In the genomic region with DNA sequence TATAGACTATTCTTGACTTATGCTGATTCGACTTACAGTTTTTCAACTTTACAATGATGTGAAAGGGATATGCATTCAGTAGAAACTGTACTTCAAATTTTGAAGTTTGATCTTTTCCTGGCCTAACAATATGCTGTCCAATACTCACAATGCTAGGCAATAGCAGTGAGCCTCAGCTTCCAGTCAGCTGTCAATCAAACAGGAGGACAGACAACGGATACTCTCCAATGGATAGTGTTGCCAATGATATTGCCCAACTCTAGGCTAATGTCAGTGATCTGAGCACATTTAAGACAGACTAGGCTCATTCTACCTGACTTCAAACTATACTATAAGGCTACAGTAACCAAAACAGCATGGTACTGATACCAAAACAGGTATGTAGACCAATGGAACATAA, we compare ENCODE assay signal across 36 cellular contexts. TPM values are rescaled to one million over a fixed set of nuclear protein-coding genes. Genes with fewer than 3 reads are reported as not detected.
DNase-seq lines count a peak whose midpoint lies in the region; ATAC-seq, FAIRE-seq and TF ChIP-seq lines count a peak whose summit lies in the region.
"Had no signal": no experiment of that assay in that cellular context is flagged by ENCODE, and none has a peak within 500 bp of the region (broad histone marks: within the 10 kb centered on the region; RNA-seq: fewer than 3 reads in every experiment).

No MANE protein-coding gene starts in this region.

- in situ Hi-C loops in HepG2 (cut with HindIII; ENCODE audit: extremely low pct_ligation_motif_present, low pct_unique_long_range_greater_than_20kb) (no loop called here), K562 (cut with MboI) (no loop called here)

- H4K20me1 ChIP-seq in HepG2 (ENCODE audit: insufficient read depth, low read length) (no peaks in the 10 kb centered on the region), K562 (replicated peaks; ENCODE audit: control insufficient read depth, insufficient read depth, low read length) (no peaks in the 10 kb centered on the region)
- H4K20me1 ChIP-seq: BLaER1; BLaER1 treated with 17β-estradiol and CSF1 and Interleukin-3, amounts not matched to agents 10 nM and 100 nM had no signal

- H3K4me2 ChIP-seq in HepG2 (ENCODE audit: low read depth, low read length) = no peak overlapping the region
- H3K4me2 ChIP-seq in A549 = no peak overlapping the region
- no peak overlapping the region for H3K4me2 ChIP-seq in K562 (ENCODE audit: insufficient read depth, low read length)
- H3K4me2 ChIP-seq: BLaER1; BLaER1 treated with 17β-estradiol and CSF1 and Interleukin-3, amounts not matched to agents 10 nM and 100 nM had no signal

- H3K4me1 ChIP-seq in HepG2 (ENCODE audit: insufficient read depth, low read length) = no peaks in the 10 kb centered on the region
- H3K4me1 ChIP-seq in right lobe of liver = no peaks in the 10 kb centered on the region
- no peaks in the 10 kb centered on the region for H3K4me1 ChIP-seq in A549
- peaks cover 0 to 8% of the 10 kb centered on the region in 2 experiments; a peak in 3 of 5 replicates for H3K4me1 ChIP-seq in K562 (replicated peaks in 1 of 2; ENCODE audit: control insufficient read depth in 2 of 2, insufficient read depth in 2 of 2, low read length in 2 of 2)
- H3K4me1 ChIP-seq: BE2C; BLaER1; BLaER1 treated with 17β-estradiol and CSF1 and Interleukin-3, amounts not matched to agents 10 nM and 100 nM; Caco-2 had no signal

- H3K4me1 Mint-ChIP-seq in activated T-helper 17 cell treated with anti-CD3 and anti-CD28 coated beads, Interleukin-2, amount 50 U/mL, for 72 hours = peaks cover 6% of the 10 kb centered on the region
- H3K4me1 Mint-ChIP-seq: CD14-positive monocyte had no signal

- DNase-seq in HepG2 (ENCODE audit: low spot score) (no peak), right lobe of liver (no peak), A549 (ENCODE audit: low read depth in 1 of 2, low spot score in 1 of 2) (no peak), K562 (ENCODE audit: extremely low read depth in 1 of 4, low spot score in 3 of 4) (no peak), putamen (ENCODE audit: low spot score) (no peak), GM20000 (ENCODE audit: low spot score) (no peak), GM03348 (ENCODE audit: low spot score) (no peak)
- DNase-seq: 8988T; ACHN; AML-193; BE2C; C1 segment of cervical spinal cord; Caco-2; Calu3; CD4-positive, alpha-beta memory T cell; CD4-positive, alpha-beta T cell; CD4-positive, CD25-positive, alpha-beta regulatory T cell; CD8-positive, alpha-beta memory T cell; CD8-positive, alpha-beta T cell; COR-L47; DMS 273 treated with DMSO at 0.1 percent for 48 hours; DMS153; DMS53; DMS79; DMS79 treated with DMSO at 0.1 percent for 48 hours; DND-41; EL had no signal

- H3K4me3 ChIP-seq in HepG2 (replicated peaks in 1 of 3; ENCODE audit: insufficient read depth in 1 of 3, low read depth in 2 of 3, low read length in 3 of 3) (no peak overlapping the region), right lobe of liver (no peak overlapping the region), A549 (no peak overlapping the region), K562 (no peak overlapping the region)
- H3K4me3 ChIP-seq: BLaER1; BLaER1 treated with 17β-estradiol and CSF1 and Interleukin-3, amounts not matched to agents 10 nM and 100 nM had no signal

- H3K4me3 Mint-ChIP-seq in activated T-helper 17 cell treated with anti-CD3 and anti-CD28 coated beads, Interleukin-2, amount 50 U/mL, for 72 hours = no peak overlapping the region
- H3K4me3 Mint-ChIP-seq: B cell; CD14-positive monocyte; CD4-positive, alpha-beta memory T cell; CD4-positive, alpha-beta T cell; CD4-positive, CD25-positive, alpha-beta regulatory T cell; CD8-positive, alpha-beta memory T cell; CD8-positive, alpha-beta T cell had no signal

- H3K9ac ChIP-seq in HepG2 (ENCODE audit: insufficient read depth, low read depth, low read length) (no peak overlapping the region), K562 (ENCODE audit: insufficient read depth in 1 of 2, low read depth in 2 of 2, low read length in 2 of 2) (no peak overlapping the region)
- H3K9ac ChIP-seq: BLaER1; BLaER1 treated with 17β-estradiol and CSF1 and Interleukin-3, amounts not matched to agents 10 nM and 100 nM had no signal

- H3K27ac Mint-ChIP-seq in activated T-helper 17 cell treated with anti-CD3 and anti-CD28 coated beads, Interleukin-2, amount 50 U/mL, for 72 hours = peak overlapping the region; percentile 86
- H3K27ac Mint-ChIP-seq: B cell; CD14-positive monocyte; CD4-positive, alpha-beta memory T cell; CD4-positive, alpha-beta T cell; CD4-positive, CD25-positive, alpha-beta regulatory T cell; CD8-positive, alpha-beta memory T cell; CD8-positive, alpha-beta T cell had no signal

- no peak overlapping the region for H2AFZ ChIP-seq in HepG2 (ENCODE audit: low read length)
- no peak overlapping the region for H2AFZ ChIP-seq in K562 (ENCODE audit: low read depth, low read length)

- 21% methylated on average over 2 of the region's 2 CpGs for WGBS in HepG2 (ENCODE audit: low lambda C conversion rate)
- 57% methylated on average over 2 of the region's 2 CpGs for WGBS in right lobe of liver (ENCODE audit: insufficient coverage, low coverage, low lambda C conversion rate, missing lambda C conversion rate)
- WGBS in A549 (ENCODE audit: missing lambda C conversion rate) = 80% methylated on average over 2 of the region's 2 CpGs
- 56% methylated on average over 2 of the region's 2 CpGs for WGBS in K562 (ENCODE audit: insufficient coverage, low coverage, missing lambda C conversion rate)

- no peak for ATAC-seq in HepG2
- no peak for ATAC-seq in right lobe of liver
- ATAC-seq in A549 = no peak
- no peak for ATAC-seq in activated T-helper 17 cell treated with anti-CD3 and anti-CD28 coated beads, Interleukin-2, amount 50 U/mL, for 72 hours (replicated peaks)
- no peak for ATAC-seq in K562
- ATAC-seq: CD8-positive, alpha-beta T cell had no signal

- no peaks in the 10 kb centered on the region for H3K9me1 ChIP-seq in K562 (ENCODE audit: control insufficient read depth, insufficient read depth, low read length)

- no peaks in the 10 kb centered on the region for H3K36me3 Mint-ChIP-seq in activated T-helper 17 cell treated with anti-CD3 and anti-CD28 coated beads, Interleukin-2, amount 50 U/mL, for 72 hours (ENCODE audit: low read depth)
- H3K36me3 Mint-ChIP-seq: CD14-positive monocyte; CD4-positive, CD25-positive, alpha-beta regulatory T cell; CD8-positive, alpha-beta T cell had no signal

- no peak for TF ChIP-seq POLR2A in HepG2 (IDR thresholded peaks at IDR 0.05; ENCODE audit: insufficient read depth in 1 of 2, low read depth in 2 of 2, low read length in 2 of 2)
- TF ChIP-seq POLR2A in right lobe of liver (IDR thresholded peaks at IDR 0.05) = no peak
- no peak for TF ChIP-seq POLR2A in A549 (IDR thresholded peaks at IDR 0.05; ENCODE audit: low read length)
- no peak for TF ChIP-seq POLR2A in K562 (conservative IDR thresholded peaks at IDR 0.05)

- H3K27me3 ChIP-seq in HepG2 (ENCODE audit: control insufficient read depth in 1 of 2, insufficient read depth in 2 of 2, low read length in 2 of 2) = no peaks in the 10 kb centered on the region
- no peaks in the 10 kb centered on the region for H3K27me3 ChIP-seq in right lobe of liver
- no peaks in the 10 kb centered on the region for H3K27me3 ChIP-seq in K562 (ENCODE audit: control insufficient read depth in 2 of 2, insufficient read depth in 2 of 2, low read length in 2 of 2)
- H3K27me3 ChIP-seq: BE2C; BLaER1; BLaER1 treated with 17β-estradiol and CSF1 and Interleukin-3, amounts not matched to agents 10 nM and 100 nM had no signal

- H3K79me2 ChIP-seq in HepG2 (ENCODE audit: insufficient read depth, low read length) (no peaks in the 10 kb centered on the region), K562 (ENCODE audit: control insufficient read depth, insufficient read depth, low read length) (no peaks in the 10 kb centered on the region)

- CTCF ChIA-PET in HepG2 (lab: Yijun Ruan, JAX; ENCODE audit: low intra/inter-chr PET ratio, low total read pairs) (no interaction called here), A549 (lab: Yijun Ruan, JAX) (no interaction called here), K562 (lab: Yijun Ruan, JAX; ENCODE audit: low intra/inter-chr PET ratio) (no interaction called here)

- H3K36me3 ChIP-seq in HepG2 (replicated peaks in 1 of 2; ENCODE audit: control insufficient read depth in 1 of 2, insufficient read depth in 2 of 2, low read length in 2 of 2) (no peaks in the 10 kb centered on the region), right lobe of liver (no peaks in the 10 kb centered on the region), K562 (ENCODE audit: control insufficient read depth, insufficient read depth, low read length) (no peaks in the 10 kb centered on the region)
- H3K36me3 ChIP-seq: BE2C; BLaER1; BLaER1 treated with 17β-estradiol and CSF1 and Interleukin-3, amounts not matched to agents 10 nM and 100 nM had no signal

- BruUV-seq in HepG2 (replicated peaks; lab: Mats Ljungman, UMichigan) = no TSS peak
- BruUV-seq in K562 (replicated peaks; lab: Mats Ljungman, UMichigan) = no TSS peak

- H3K9me3 ChIP-seq in HepG2 (ENCODE audit: low read length) (no peaks in the 10 kb centered on the region), right lobe of liver (no peaks in the 10 kb centered on the region), A549 (peaks cover 12% of the 10 kb centered on the region; the same call in 2 of the 3 replicates), K562 (replicated peaks; ENCODE audit: control insufficient read depth, insufficient read depth, low read depth, low read length) (no peaks in the 10 kb centered on the region)
- H3K9me3 ChIP-seq: BE2C, Caco-2 had no signal

- TF ChIP-seq RAD21 in HepG2 (CRISPR knock-in tag; IDR thresholded peaks at IDR 0.05) (no peak), A549 (conservative IDR thresholded peaks at IDR 0.05 in 1 of 2, IDR thresholded peaks at IDR 0.05 in 1 of 2) (no peak), K562 (CRISPR knock-in tag; conservative IDR thresholded peaks at IDR 0.05 in 1 of 2, IDR thresholded peaks at IDR 0.05 in 1 of 2) (no peak)

- POLR2A ChIA-PET in HepG2 (lab: Yijun Ruan, JAX) = no interaction called here
- POLR2A ChIA-PET in A549 (lab: Yijun Ruan, JAX) = no interaction called here
- POLR2A ChIA-PET in K562 (lab: Yijun Ruan, JAX) = interaction anchor here (1.1 to 1.4 kb wide), 2 partner anchors 15 to 21 kb away, joined by 3 read pairs; no protein-coding TSS in a partner anchor

- no peak for TF ChIP-seq CTCF in HepG2 (CRISPR knock-in tag; IDR thresholded peaks at IDR 0.05)
- no peak for TF ChIP-seq CTCF in right lobe of liver (IDR thresholded peaks at IDR 0.05)
- TF ChIP-seq CTCF in A549 (IDR thresholded peaks at IDR 0.05) = no peak
- no peak for TF ChIP-seq CTCF in K562 (IDR thresholded peaks at IDR 0.05 in 2 of 3, conservative IDR thresholded peaks at IDR 0.05 in 1 of 3; ENCODE audit: insufficient read depth in 2 of 3, low read depth in 1 of 3, low read length in 3 of 3)
- TF ChIP-seq CTCF in GM20000 (IDR thresholded peaks at IDR 0.05; ENCODE audit: extremely low read depth, missing control alignments) = no peak

- TF ChIP-seq EP300 in HepG2 (IDR thresholded peaks at IDR 0.05; ENCODE audit: low read depth in 2 of 2, low read length in 2 of 2) (no peak), HepG2 (CRISPR knock-in tag; IDR thresholded peaks at IDR 0.05; ENCODE audit: borderline replicate concordance) (no peak), A549 (IDR thresholded peaks at IDR 0.05) (no peak), K562 (IDR thresholded peaks at IDR 0.05; ENCODE audit: low read length) (no peak)

- no peaks in the 10 kb centered on the region for H3K9me3 Mint-ChIP-seq in activated T-helper 17 cell treated with anti-CD3 and anti-CD28 coated beads, Interleukin-2, amount 50 U/mL, for 72 hours

- H3K27ac ChIP-seq in HepG2 (ENCODE audit: extremely low read length, insufficient read depth, low read length) (no peak overlapping the region), right lobe of liver (no peak overlapping the region), A549 (no peak overlapping the region), K562 (ENCODE audit: extremely low read depth, low read depth, low read length) (no peak overlapping the region)
- H3K27ac ChIP-seq: 22Rv1; BLaER1; BLaER1 treated with 17β-estradiol and CSF1 and Interleukin-3, amounts not matched to agents 10 nM and 100 nM; C4-2B had no signal

- FAIRE-seq in HepG2 (lab: Jason Lieb, UNC) = no peak
- FAIRE-seq in A549 (lab: Jason Lieb, UNC) = peak; percentile 28
- FAIRE-seq in K562 (lab: Jason Lieb, UNC) = no peak
- FAIRE-seq: A204.1, D721Med had no signal

- H3K27me3 Mint-ChIP-seq in activated T-helper 17 cell treated with anti-CD3 and anti-CD28 coated beads, Interleukin-2, amount 50 U/mL, for 72 hours = no peaks in the 10 kb centered on the region
- H3K27me3 Mint-ChIP-seq: B cell; CD4-positive, alpha-beta memory T cell; CD4-positive, alpha-beta T cell; CD4-positive, CD25-positive, alpha-beta regulatory T cell had no signal

- intact Hi-C loops in HepG2 (cut with micrococcal nuclease; ENCODE audit: unreplicated experiment) (no loop called here), right lobe of liver (cut with DNase I) (no loop called here), K562 (cut with micrococcal nuclease) (no loop called here)

RNA-seq across cellular contexts. Expression of a gene that starts 55.0 kb away (rescaled TPM):
- total RNA-seq in HepG2 (2016; rRNA removed; fragmentation: Illumina TruSeq; extraction: Trizol) (11.9 and 13.1 TPM in 2 replicates), right lobe of liver (10 to 100 TPM; 18.2 to 34.0 (median 18.7) TPM), K562 (2014; rRNA removed) (8.3 and 10.0 TPM in 2 replicates), K562 (2014; rRNA removed; fragmentation: Illumina TruSeq; extraction: Trizol) (21.8 and 25.5 TPM in 2 replicates), K562 (2015; rRNA removed; fragmentation: Illumina TruSeq; extraction: Trizol) (17.4 and 18.4 TPM in 2 replicates), K562 (2021) (18.6 and 22.0 TPM in 2 replicates)
- 5.4 and 7.1 TPM in 2 replicates for total RNA-seq in HepG2 (2016; cell fraction: cytosol; rRNA removed; fragmentation: Illumina TruSeq; extraction: Trizol; ENCODE audit: low read depth)
- total RNA-seq in HepG2 (2016; cell fraction: insoluble cytoplasmic fraction; rRNA removed; fragmentation: Illumina TruSeq; extraction: Trizol) = 11.5 and 15.5 TPM in 2 replicates
- 9.9 and 10.1 TPM in 2 replicates for total RNA-seq in HepG2 (2016; cell fraction: membrane; rRNA removed; fragmentation: Illumina TruSeq; extraction: Trizol)
- 24.9 and 26.5 TPM in 2 replicates for total RNA-seq in HepG2 (2016; cell fraction: nucleus; rRNA removed; fragmentation: Illumina TruSeq; extraction: Trizol)
- polyA plus RNA-seq in HepG2 (2011; rRNA removed) (5.4 and 7.1 TPM in 2 replicates), A549 (2011; rRNA removed) (18.0 and 21.8 TPM in 2 replicates), A549 (2017; fragmentation: RNase III; extraction: RNeasy Plus Mini Kit Qiagen cat#74134 plus additional on column Dnase treatment) (12.8 to 13.4 TPM (median 13.3 TPM) in 3 replicates), K562 (2011; rRNA removed) (16.1 and 18.9 TPM in 2 replicates), K562 (2014; fragmentation: Illumina TruSeq; extraction: Trizol) (16.1 and 18.3 TPM in 2 replicates), K562 (2014; fragmentation: Nextera tagmentation; extraction: Ambion mirVana) (10 to 100 TPM; 10.2 to 12.1 TPM), K562 (2014; rRNA removed) (16.3 and 19.1 TPM in 2 replicates)
- polyA plus RNA-seq in HepG2 (2011; cell fraction: cytosol; rRNA removed) = 2.2 and 3.9 TPM in 2 replicates
- polyA plus RNA-seq in HepG2 (2011; cell fraction: nucleus; rRNA removed) = 6.2 and 6.6 TPM in 2 replicates
- polyA plus RNA-seq in HepG2 (2012) = 8.9 and 11.0 TPM in 2 replicates
- polyA plus RNA-seq in HepG2 (2016; cell fraction: cytosol; fragmentation: Illumina TruSeq; extraction: Trizol; ENCODE audit: low read depth) = 3.4 and 6.5 TPM in 2 replicates
- polyA plus RNA-seq in HepG2 (2016; cell fraction: insoluble cytoplasmic fraction; fragmentation: Illumina TruSeq; extraction: Trizol; ENCODE audit: low read depth) = 11.9 and 12.1 TPM in 2 replicates
- polyA plus RNA-seq in HepG2 (2016; cell fraction: membrane; fragmentation: Illumina TruSeq; extraction: Trizol; ENCODE audit: low read depth) = 6.9 and 8.3 TPM in 2 replicates
- polyA plus RNA-seq in HepG2 (2016; cell fraction: nucleus; fragmentation: Illumina TruSeq; extraction: Trizol; ENCODE audit: insufficient read depth, low read depth) = 19.8 and 24.6 TPM in 2 replicates
- 4.1 and 5.7 TPM in 2 replicates for polyA minus RNA-seq in HepG2 (2011; rRNA and poly(A)+ RNA removed; ENCODE audit: low replicate concordance)
- 4.0 and 5.2 TPM in 2 replicates for polyA minus RNA-seq in HepG2 (2011; cell fraction: cytosol; rRNA and poly(A)+ RNA removed)
- 40.4 and 43.9 TPM in 2 replicates for polyA minus RNA-seq in HepG2 (2011; cell fraction: nucleus; rRNA and poly(A)+ RNA removed)
- polyA plus RNA-seq in A549 (2012; cell fraction: cytosol; rRNA removed) = 4.8 TPM in 2 replicates
- polyA plus RNA-seq in A549 (2012; cell fraction: nucleus; rRNA removed) = 3.9 and 5.8 TPM in 2 replicates
- 11.0 and 12.4 TPM in 2 replicates for polyA minus RNA-seq in A549 (2011; rRNA and poly(A)+ RNA removed)
- 10 to 100 TPM; 16.3 to 18.4 TPM for total RNA-seq in activated T-helper 17 cell treated with anti-CD3 and anti-CD28 coated beads, Interleukin-2, amount 50 U/mL, for 72 hours
- 19.1 and 52.2 TPM in 2 replicates for total RNA-seq in K562 (2011; cell fraction: chromatin; rRNA removed; ENCODE audit: low replicate concordance)
- 7.8 and 14.2 TPM in 2 replicates for total RNA-seq in K562 (2011; cell fraction: nucleolus; rRNA removed)
- total RNA-seq in K562 (2011; cell fraction: nucleoplasm; rRNA removed) = 29.7 and 45.3 TPM in 2 replicates
- polyA plus RNA-seq in K562 (2011; cell fraction: cytosol; rRNA removed) = 2.8 and 6.9 TPM in 2 replicates
- polyA plus RNA-seq in K562 (2011; cell fraction: nucleus; rRNA removed) = 9.7 and 16.2 TPM in 2 replicates
- 11.2 and 14.9 TPM in 2 replicates for polyA plus RNA-seq in K562 (2012)
- polyA minus RNA-seq in K562 (2011; rRNA and poly(A)+ RNA removed) = 20.2 and 25.8 TPM in 2 replicates
- polyA minus RNA-seq in K562 (2011; cell fraction: cytosol; rRNA and poly(A)+ RNA removed) = 4.1 and 7.2 TPM in 2 replicates
- polyA minus RNA-seq in K562 (2011; cell fraction: nucleus; rRNA and poly(A)+ RNA removed) = 10.9 and 32.7 TPM in 2 replicates
